11 cellular contexts compared by ENCODE assay signal in genomic region chr6:1608222-1608975, GRCh38. TPM values are rescaled to one million over a fixed set of nuclear protein-coding genes. Genes with fewer than 3 reads are reported as not detected.
DNase-seq lines count a peak whose midpoint lies in the region; ATAC-seq and TF ChIP-seq lines count a peak whose summit lies in the region.
"Had no signal": no experiment of that assay in that cellular context is flagged by ENCODE, and none has a peak within 500 bp of the region (broad histone marks: within the 10 kb centered on the region; RNA-seq: fewer than 3 reads in every experiment).

No MANE protein-coding gene starts in this region.

- H3K4me3 Mint-ChIP-seq in activated CD8-positive, alpha-beta memory T cell treated with anti-CD3 and anti-CD28 coated beads, Interleukin-2, amount 10 ng/mL, durations not matched to agents 7 days and 5 days = peak overlapping the region; percentile 46
- H3K4me3 Mint-ChIP-seq in T-cell = peak overlapping the region; percentile 34 to 70 (median 61)

- no peak for DNase-seq in activated CD8-positive, alpha-beta memory T cell treated with anti-CD3 and anti-CD28 coated beads, Interleukin-2, amount 10 ng/mL, durations not matched to agents 7 days and 5 days
- no peak for DNase-seq in activated CD8-positive, alpha-beta memory T cell treated with anti-CD3 and anti-CD28 coated beads, Interleukin-2, amount 50 U/mL, for 4 hours
- no peak for DNase-seq in T-cell
- DNase-seq in suprapubic skin (ENCODE audit: low spot score in 2 of 2) = no peak
- DNase-seq in HT-29 (ENCODE audit: low spot score) = no peak
- DNase-seq in germinal center (ENCODE audit: low spot score) = no peak
- DNase-seq: activated CD4-positive, CD25-positive, alpha-beta regulatory T cell; Karpas-422; substantia nigra had no signal

- H3K9me3 ChIP-seq in iPS-15b (ENCODE audit: control insufficient read depth, insufficient read depth, low read length) = no peaks in the 10 kb centered on the region
- no peaks in the 10 kb centered on the region for H3K9me3 ChIP-seq in suprapubic skin

- peaks cover 11% of the 10 kb centered on the region for H3K4me1 ChIP-seq in iPS-15b (ENCODE audit: control insufficient read depth, insufficient read depth, low read length)
- H3K4me1 ChIP-seq in suprapubic skin = peaks cover 73% of the 10 kb centered on the region

- H3K4me3 ChIP-seq in iPS-15b (ENCODE audit: low read depth, low read length) = peak overlapping the region; percentile 40
- peak overlapping the region; percentile 71 for H3K4me3 ChIP-seq in suprapubic skin

- no peak for TF ChIP-seq EP300 in suprapubic skin (IDR thresholded peaks at IDR 0.05)

- peaks cover 67% of the 10 kb centered on the region for H3K27me3 Mint-ChIP-seq in activated CD8-positive, alpha-beta memory T cell treated with anti-CD3 and anti-CD28 coated beads, Interleukin-2, amount 10 ng/mL, durations not matched to agents 7 days and 5 days
- peaks cover 56 to 65% of the 10 kb centered on the region in 2 donors for H3K27me3 Mint-ChIP-seq in T-cell

- H3K27me3 ChIP-seq in iPS-15b (ENCODE audit: control insufficient read depth, insufficient read depth, low read length) = peaks cover 83% of the 10 kb centered on the region
- peaks cover 88% of the 10 kb centered on the region for H3K27me3 ChIP-seq in suprapubic skin

- H3K27ac ChIP-seq in suprapubic skin = peak overlapping the region; percentile 88

- TF ChIP-seq POLR2A in suprapubic skin (IDR thresholded peaks at IDR 0.05) = no peak

- H3K4me1 Mint-ChIP-seq in activated CD8-positive, alpha-beta memory T cell treated with anti-CD3 and anti-CD28 coated beads, Interleukin-2, amount 10 ng/mL, durations not matched to agents 7 days and 5 days = peaks cover 29% of the 10 kb centered on the region
- peaks cover 50 to 56% (median 51%) of the 10 kb centered on the region in 3 donors for H3K4me1 Mint-ChIP-seq in T-cell

- WGBS in suprapubic skin = 29% methylated on average over 41 of the region's 48 CpGs

- H3K36me3 ChIP-seq in iPS-15b (ENCODE audit: control insufficient read depth, insufficient read depth, low read length) (no peaks in the 10 kb centered on the region), suprapubic skin (no peaks in the 10 kb centered on the region)

- TF ChIP-seq CTCF in suprapubic skin (IDR thresholded peaks at IDR 0.05) = no peak

- CTCF ChIA-PET in activated CD8-positive, alpha-beta memory T cell treated with anti-CD3 and anti-CD28 coated beads, Interleukin-2, amount 10 ng/mL, durations not matched to agents 7 days and 5 days (lab: Charles Lee) = interaction anchor here (1.3 to 4.6 kb wide), 3 partner anchors 12 to 211 kb away, joined by 3 to 21 read pairs (median 3); no protein-coding TSS in a partner anchor
- CTCF ChIA-PET in T-cell (lab: Charles Lee) = interaction anchor here in 1 of 2 donors (1.1 kb wide), 1 partner anchor 12 kb away, joined by 4 read pairs; no protein-coding TSS in a partner anchor

- peaks cover 4% of the 10 kb centered on the region for H3K36me3 Mint-ChIP-seq in activated CD8-positive, alpha-beta memory T cell treated with anti-CD3 and anti-CD28 coated beads, Interleukin-2, amount 10 ng/mL, durations not matched to agents 7 days and 5 days
- H3K36me3 Mint-ChIP-seq in T-cell = no peaks in the 10 kb centered on the region

- H3K9me3 Mint-ChIP-seq in activated CD8-positive, alpha-beta memory T cell treated with anti-CD3 and anti-CD28 coated beads, Interleukin-2, amount 10 ng/mL, durations not matched to agents 7 days and 5 days (ENCODE audit: low read depth) = no peaks in the 10 kb centered on the region
- H3K9me3 Mint-ChIP-seq in T-cell = no peaks in the 10 kb centered on the region

- POLR2A ChIA-PET in T-cell (lab: Charles Lee) = no interaction called here

- H3K27ac Mint-ChIP-seq in activated CD8-positive, alpha-beta memory T cell treated with anti-CD3 and anti-CD28 coated beads, Interleukin-2, amount 10 ng/mL, durations not matched to agents 7 days and 5 days = peak overlapping the region; percentile 61
- H3K27ac Mint-ChIP-seq in T-cell = peak overlapping the region in 1 of 2 donors; percentile 74

- H3K9ac ChIP-seq in iPS-15b (ENCODE audit: low read depth, low read length) = no peak overlapping the region

- no peak for ATAC-seq in activated CD8-positive, alpha-beta memory T cell treated with anti-CD3 and anti-CD28 coated beads, Interleukin-2, amount 10 ng/mL, durations not matched to agents 7 days and 5 days
- ATAC-seq in T-cell (replicated peaks in 1 of 4) (no peak), GM19023 (IDR thresholded peaks at IDR 0.05; ENCODE audit: unreplicated experiment) (no peak)

RNA-seq across cellular contexts. Expression of gene FOXC1, which starts 1.3 kb away (rescaled TPM):
- under 1 TPM in 1 of 2 experiments, not detected in 1; 0.26 TPM for total RNA-seq in activated CD8-positive, alpha-beta memory T cell treated with anti-CD3 and anti-CD28 coated beads, Interleukin-2, amount 10 ng/mL, durations not matched to agents 7 days and 5 days
- under 1 TPM in 3 of 5 donors, not detected in 2; 0.09 to 0.15 (median 0.12) TPM for total RNA-seq in T-cell
- 10 to 100 TPM; 14.5 to 35.8 (median 21.4) TPM for total RNA-seq in suprapubic skin
- 12.5 and 13.9 TPM in 2 replicates for total RNA-seq in HT-29 (2014; rRNA removed; shearing (Covaris generic))

Comparison
In these comparisons a context has a peak if more than half of its experiments do, and no peak if none do; other contexts are left out.
1. RNA of gene FOXC1, which starts 1.3 kb away (total RNA-seq): 14.5 to 35.8 TPM in suprapubic skin and 12.5 to 13.9 TPM in HT-29; 0.26 TPM in activated CD8-positive, alpha-beta memory T cell treated with anti-CD3 and anti-CD28 coated beads, Interleukin-2, amount 10 ng/mL, durations not matched to agents 7 days and 5 days and 0.09 to 0.15 TPM in T-cell; every median in the first group is over 10 times any median in the second.